Comparison of ENCODE assay signal across 8 cellular contexts in genomic region chr11:110093407-110094297, GRCh38. TPM values are rescaled to one million over a fixed set of nuclear protein-coding genes. Genes with fewer than 3 reads are reported as not detected.
A peak's percentile ranks its signal among the peaks of the same experiment; 100 is the strongest.
DNase-seq lines count a peak whose midpoint lies in the region; ATAC-seq and TF ChIP-seq lines count a peak whose summit lies in the region.

No MANE protein-coding gene starts in this region.

- H3K27me3 ChIP-seq in BLaER1 = no peaks in the 10 kb centered on the region
- no peaks in the 10 kb centered on the region for H3K27me3 ChIP-seq in right atrium auricular region
- no peaks in the 10 kb centered on the region for H3K27me3 ChIP-seq in parathyroid adenoma (ENCODE audit: control insufficient read depth, insufficient read depth, low read length)

- peak; percentile 87 for DNase-seq in NCI-H69 (lab: John Stamatoyannopoulos, UW)
- peak in 51 of 56 donors; percentile 10 to 85 (median 55) for DNase-seq in amygdala (lab: John Stamatoyannopoulos, UW)
- DNase-seq in right atrium auricular region (ENCODE audit: low spot score) = peak; percentile 64
- DNase-seq in OCI-M2 (lab: John Stamatoyannopoulos, UW; ENCODE audit: unreplicated experiment) = no peak

- H3K27ac ChIP-seq in BLaER1 (peak overlapping the region; percentile 96), right atrium auricular region (peak overlapping the region; percentile 92 to 98), parathyroid adenoma (peak overlapping the region; percentile 87)

- H3K36me3 ChIP-seq in BLaER1 (peaks cover 5% of the 10 kb centered on the region; the same call in 1 of the 2 replicates), right atrium auricular region (no peaks in the 10 kb centered on the region), parathyroid adenoma (ENCODE audit: control insufficient read depth, insufficient read depth, low read length) (no peaks in the 10 kb centered on the region)

- H3K4me3 ChIP-seq in BLaER1 (peak overlapping the region; percentile 86), right atrium auricular region (peak overlapping the region; percentile 73 to 88), parathyroid adenoma (ENCODE audit: low read depth, low read length) (peak overlapping the region; percentile 57)

- H4K20me1 ChIP-seq in BLaER1 = 0 out of 2 replicates have a peak, but pooled peaks cover 21% of the 10 kb centered on the region

- TF ChIP-seq POLR2A in GM18526 (IDR thresholded peaks at IDR 0.05; ENCODE audit: extremely low read depth, insufficient read length) = peak; percentile 44

- H3K9me3 ChIP-seq in BLaER1 (no peaks in the 10 kb centered on the region), right atrium auricular region (no peaks in the 10 kb centered on the region), parathyroid adenoma (ENCODE audit: control insufficient read depth, low read length) (no peaks in the 10 kb centered on the region)

- H3K4me1 ChIP-seq in BLaER1 (peaks cover 33% of the 10 kb centered on the region), right atrium auricular region (peaks cover 0 to 29% of the 10 kb centered on the region in 2 donors), parathyroid adenoma (peaks cover 3% of the 10 kb centered on the region)

- H2AFZ ChIP-seq in parathyroid adenoma = peak overlapping the region; percentile 84

- TF ChIP-seq CTCF in right atrium auricular region (IDR thresholded peaks at IDR 0.05) (no peak), parathyroid adenoma (IDR thresholded peaks at IDR 0.05) (no peak)

- peak; percentile 24 for ATAC-seq in HG03045 (IDR thresholded peaks at IDR 0.05; ENCODE audit: unreplicated experiment)

- H3K4me2 ChIP-seq in BLaER1 (peak overlapping the region; percentile 75), parathyroid adenoma (ENCODE audit: low read length) (peak overlapping the region; percentile 25)

- H3K79me2 ChIP-seq in parathyroid adenoma = peaks cover 9% of the 10 kb centered on the region

- peak overlapping the region; percentile 98 for H3K9ac ChIP-seq in BLaER1
- H3K9ac ChIP-seq in parathyroid adenoma = no peak overlapping the region

RNA-seq across cellular contexts. Expression of gene ZC3H12C, which starts 0.5 kb away (rescaled TPM):
- total RNA-seq in right atrium auricular region = 10 to 100 TPM; 12.7 to 14.7 TPM
